30 cellular contexts compared by ENCODE assay signal in genomic region chr6:2218866-2219265, GRCh38.
"Had no signal": no experiment of that assay in that cellular context is flagged by ENCODE, and none has a peak within 500 bp of the region (broad histone marks: within the 10 kb centered on the region; RNA-seq: fewer than 3 reads in every experiment).

No MANE protein-coding gene starts in this region.

- H3K4me1 ChIP-seq: parathyroid adenoma, psoas muscle, suprapubic skin, uterus had no signal

- H3K4me3 Mint-ChIP-seq: natural killer cell; nephron; neural progenitor cell; stimulated activated memory B cell treated with anti-CD40 and anti-IgM and Interleukin-4, amounts not matched to agents 10 μg/mL and 1 μg/mL and 100 μg/mL, for 72 hours; stimulated activated naive CD8-positive, alpha-beta T cell treated with anti-CD3 and anti-CD28 coated beads, Interleukin-15, amount 100 ng/mL, for 72 hours; type B pancreatic cell had no signal

- H3K9me3 ChIP-seq: ovary, psoas muscle, spleen, suprapubic skin, testis, tibial artery, transverse colon, upper lobe of right lung, uterus had no signal

- H3K4me1 Mint-ChIP-seq: nephron, neural progenitor cell had no signal

- H3K36me3 ChIP-seq: neural progenitor cell, ovary, spleen, suprapubic skin, transverse colon, upper lobe of right lung, uterus had no signal

- H3K27ac Mint-ChIP-seq: nephron; neural progenitor cell; progenitor cell of endocrine pancreas; stimulated activated memory B cell treated with anti-CD40 and anti-IgM and Interleukin-4, amounts not matched to agents 10 μg/mL and 1 μg/mL and 100 μg/mL, for 72 hours; type B pancreatic cell had no signal

- H3K4me3 ChIP-seq: neural progenitor cell, ovary, psoas muscle, skin epidermis, smooth muscle cell, spleen, suprapubic skin, testis, tibial artery, transverse colon, upper lobe of right lung, uterus had no signal

- ATAC-seq: natural killer cell; psoas muscle; right cardiac atrium; sciatic nerve; stimulated activated memory B cell treated with anti-CD40 and anti-IgM and Interleukin-4, amounts not matched to agents 10 μg/mL and 1 μg/mL and 100 μg/mL, for 72 hours; stimulated activated naive CD8-positive, alpha-beta T cell treated with anti-CD3 and anti-CD28 coated beads, Interleukin-15, amount 100 ng/mL, for 72 hours; stimulated activated naive CD8-positive, alpha-beta T cell treated with anti-CD3 and anti-CD28 coated beads, Interleukin-15, Interleukin-2, amounts not matched to agents 100 U/mL and 50 U/mL, for 24 hours; upper lobe of right lung had no signal

- H3K27ac ChIP-seq: neural progenitor cell, ovary, parathyroid adenoma, psoas muscle, skin epidermis, spleen, suprapubic skin, testis, tibial artery, transverse colon, upper lobe of right lung, uterus had no signal

- DNase-seq: natural killer cell; occipital lobe; ovary; psoas muscle; right cardiac atrium; spleen; stimulated activated CD4-positive, alpha-beta T cell treated with anti-CD3 and anti-CD28 coated beads, Interleukin-12 subunit alpha, Interleukin-12 subunit beta, amount 100 ng/mL, for 4 hours; stimulated activated CD4-positive, alpha-beta T cell treated with anti-CD3 and anti-CD28 coated beads, Interleukin-1b, Interleukin-23, amount 100 ng/mL, for 48 hours; stimulated activated CD4-positive, alpha-beta T cell treated with anti-CD3 and anti-CD28 coated beads, Interleukin-4, amount 100 ng/mL, for 1 hour; stimulated activated CD4-positive, alpha-beta T cell treated with anti-CD3 and anti-CD28 coated beads, Interleukin-4, amount 100 ng/mL, for 4 hours; stimulated activated CD8-positive, alpha-beta memory T cell treated with anti-CD3 and anti-CD28 coated beads, Interleukin-4, amount 100 ng/mL, for 48 hours; stimulated activated naive CD4-positive, alpha-beta T cell; stimulated activated naive CD8-positive, alpha-beta T cell treated with anti-CD3 and anti-CD28 coated beads, Interleukin-15, amount 100 ng/mL, for 72 hours; stimulated activated naive CD8-positive, alpha-beta T cell treated with anti-CD3 and anti-CD28 coated beads, Interleukin-15, Interleukin-2, amounts not matched to agents 100 U/mL and 50 U/mL, for 24 hours; substantia nigra; testis; tibial artery; transverse colon; upper lobe of right lung; uterus had no signal

- H3K27me3 Mint-ChIP-seq: stimulated activated memory B cell treated with anti-CD40 and anti-IgM and Interleukin-4, amounts not matched to agents 10 μg/mL and 1 μg/mL and 100 μg/mL, for 72 hours; stimulated activated naive CD8-positive, alpha-beta T cell treated with anti-CD3 and anti-CD28 coated beads, Interleukin-15, amount 100 ng/mL, for 72 hours had no signal

- H3K9me3 Mint-ChIP-seq: natural killer cell; nephron; neural progenitor cell; stimulated activated memory B cell treated with anti-CD40 and anti-IgM and Interleukin-4, amounts not matched to agents 10 μg/mL and 1 μg/mL and 100 μg/mL, for 72 hours; stimulated activated naive CD8-positive, alpha-beta T cell treated with anti-CD3 and anti-CD28 coated beads, Interleukin-15, amount 100 ng/mL, for 72 hours; type B pancreatic cell had no signal

- H3K36me3 Mint-ChIP-seq: natural killer cell, neural progenitor cell, type B pancreatic cell had no signal
